In genomic region chr19:50318438-50318837, GRCh38 we compare ENCODE assay signal across 24 cellular contexts. TPM values are rescaled to one million over a fixed set of nuclear protein-coding genes. Genes with fewer than 3 reads are reported as not detected.
DNase-seq lines count a peak whose midpoint lies in the region; ATAC-seq, FAIRE-seq and TF ChIP-seq lines count a peak whose summit lies in the region.
"Had no signal": no experiment of that assay in that cellular context is flagged by ENCODE, and none has a peak within 500 bp of the region (broad histone marks: within the 10 kb centered on the region; RNA-seq: fewer than 3 reads in every experiment).

No MANE protein-coding gene starts in this region.

- DNase-seq in K562 (ENCODE audit: extremely low read depth in 1 of 4, low spot score in 3 of 4) (no peak), osteoblast (ENCODE audit: insufficient read length, low spot score, missing footprints) (peak; percentile 29), upper lobe of right lung (peak; percentile 12), EL (no peak), kidney glomerular epithelial cell (lab: John Stamatoyannopoulos, UW) (no peak)
- DNase-seq: AML-193; CD4-positive, alpha-beta T cell; CD8-positive, alpha-beta T cell; COR-L47; DMS 273 treated with DMSO at 0.1 percent for 48 hours; DMS153; DMS53; DMS79; DND-41; GF-D8 had no signal

- H3K36me3 ChIP-seq in K562 (ENCODE audit: control insufficient read depth, insufficient read depth, low read length), result peaks cover 17% of the 10 kb centered on the region; the same call in 1 of the 3 replicates
- no peaks in the 10 kb centered on the region for H3K36me3 ChIP-seq in osteoblast (ENCODE audit: insufficient read depth, low read length)
- H3K36me3 ChIP-seq in upper lobe of right lung, result no peaks in the 10 kb centered on the region
- H3K36me3 ChIP-seq: BLaER1 treated with 17β-estradiol and CSF1 and Interleukin-3, amounts not matched to agents 10 nM and 100 nM had no signal

- ATAC-seq in K562 (no peak), upper lobe of right lung (no peak)
- ATAC-seq: A549; CD8-positive, alpha-beta T cell had no signal

- CTCF ChIA-PET in K562 (lab: Yijun Ruan, JAX; ENCODE audit: low intra/inter-chr PET ratio), result no interaction called here

- H3K9ac ChIP-seq in K562 (ENCODE audit: insufficient read depth in 1 of 2, low read depth in 2 of 2, low read length in 2 of 2), result no peak overlapping the region
- H3K9ac ChIP-seq: BLaER1 treated with 17β-estradiol and CSF1 and Interleukin-3, amounts not matched to agents 10 nM and 100 nM had no signal

- H3K4me1 ChIP-seq in K562 (replicated peaks in 1 of 2; ENCODE audit: control insufficient read depth in 2 of 2, insufficient read depth in 2 of 2, low read length in 2 of 2) (peaks cover 0 to 28% of the 10 kb centered on the region in 2 experiments; a peak in 4 of 5 replicates), osteoblast (ENCODE audit: insufficient read depth, low read length) (no peaks in the 10 kb centered on the region), upper lobe of right lung (no peaks in the 10 kb centered on the region)

- TF ChIP-seq POLR2A in K562 (conservative IDR thresholded peaks at IDR 0.05), result no peak

- H3K27ac ChIP-seq in K562 (ENCODE audit: extremely low read depth, low read depth, low read length) (no peak overlapping the region), osteoblast (ENCODE audit: low read depth, low read length) (no peak overlapping the region), upper lobe of right lung (no peak overlapping the region)
- H3K27ac ChIP-seq: 22Rv1; A549; BLaER1 treated with 17β-estradiol and CSF1 and Interleukin-3, amounts not matched to agents 10 nM and 100 nM; C4-2B had no signal

- H3K9me3 ChIP-seq in K562 (replicated peaks; ENCODE audit: control insufficient read depth, insufficient read depth, low read depth, low read length), result no peaks in the 10 kb centered on the region
- no peaks in the 10 kb centered on the region for H3K9me3 ChIP-seq in osteoblast (ENCODE audit: low read depth, low read length)
- no peaks in the 10 kb centered on the region for H3K9me3 ChIP-seq in upper lobe of right lung
- H3K9me3 ChIP-seq: A549; BLaER1 treated with 17β-estradiol and CSF1 and Interleukin-3, amounts not matched to agents 10 nM and 100 nM had no signal

- no peak for FAIRE-seq in K562 (lab: Jason Lieb, UNC)
- FAIRE-seq: A549, G401.6, GM12891, GM19239 had no signal

- peaks cover 6% of the 10 kb centered on the region; the same call in 1 of the 2 replicates for H4K20me1 ChIP-seq in K562 (replicated peaks; ENCODE audit: control insufficient read depth, insufficient read depth, low read length)
- no peaks in the 10 kb centered on the region for H4K20me1 ChIP-seq in osteoblast (ENCODE audit: insufficient read depth, low read length)

- BruUV-seq in K562 (replicated peaks; lab: Mats Ljungman, UMichigan), result no TSS peak

- H2AFZ ChIP-seq in K562 (ENCODE audit: low read depth, low read length) (no peak overlapping the region), osteoblast (ENCODE audit: low read length) (no peak overlapping the region)

- TF ChIP-seq CTCF in K562 (IDR thresholded peaks at IDR 0.05 in 2 of 3, conservative IDR thresholded peaks at IDR 0.05 in 1 of 3; ENCODE audit: insufficient read depth in 2 of 3, low read depth in 1 of 3, low read length in 3 of 3) (no peak), osteoblast (IDR thresholded peaks at IDR 0.05; ENCODE audit: extremely low read depth, low read depth, low read length) (no peak), upper lobe of right lung (IDR thresholded peaks at IDR 0.05) (no peak)

- H3K4me3 ChIP-seq in K562, result no peak overlapping the region
- no peak overlapping the region for H3K4me3 ChIP-seq in osteoblast (ENCODE audit: insufficient read depth, low read length)
- H3K4me3 ChIP-seq in upper lobe of right lung, result no peak overlapping the region
- H3K4me3 ChIP-seq: A549; BLaER1 treated with 17β-estradiol and CSF1 and Interleukin-3, amounts not matched to agents 10 nM and 100 nM had no signal

- WGBS in K562 (ENCODE audit: insufficient coverage, low coverage, missing lambda C conversion rate), result 72% methylated on average over 8 of the region's 8 CpGs

- no peaks in the 10 kb centered on the region for H3K79me2 ChIP-seq in K562 (ENCODE audit: control insufficient read depth, insufficient read depth, low read length)
- H3K79me2 ChIP-seq in osteoblast (ENCODE audit: insufficient read depth, low read length), result no peaks in the 10 kb centered on the region

- POLR2A ChIA-PET in K562 (lab: Yijun Ruan, JAX), result no interaction called here

- in situ Hi-C loops in K562 (cut with MboI), result no loop called here

- H3K9me1 ChIP-seq in K562 (ENCODE audit: control insufficient read depth, insufficient read depth, low read length), result no peaks in the 10 kb centered on the region

- no peak for TF ChIP-seq RAD21 in K562 (CRISPR knock-in tag; conservative IDR thresholded peaks at IDR 0.05 in 1 of 2, IDR thresholded peaks at IDR 0.05 in 1 of 2)

- H3K27me3 ChIP-seq in K562 (ENCODE audit: control insufficient read depth in 2 of 2, insufficient read depth in 2 of 2, low read length in 2 of 2) (no peaks in the 10 kb centered on the region), osteoblast (ENCODE audit: insufficient read depth, low read length) (peaks cover 12% of the 10 kb centered on the region), upper lobe of right lung (peaks cover 19% of the 10 kb centered on the region)

- intact Hi-C loops in K562 (cut with micrococcal nuclease), result no loop called here
- intact Hi-C loops in upper lobe of right lung (cut with DNase I), result no loop called here

- H3K4me2 ChIP-seq in K562 (ENCODE audit: insufficient read depth, low read length) (no peak overlapping the region), osteoblast (ENCODE audit: insufficient read depth, low read length) (no peak overlapping the region)
- H3K4me2 ChIP-seq: A549; BLaER1 treated with 17β-estradiol and CSF1 and Interleukin-3, amounts not matched to agents 10 nM and 100 nM had no signal

- no peak for TF ChIP-seq EP300 in K562 (IDR thresholded peaks at IDR 0.05; ENCODE audit: low read length)

RNA-seq across cellular contexts. Expression of gene KCNC3, which starts 10.7 kb away (rescaled TPM):
- 19.8 and 38.5 TPM in 2 replicates for total RNA-seq in K562 (2011; cell fraction: chromatin; rRNA removed; ENCODE audit: low replicate concordance)
- total RNA-seq in K562 (2011; cell fraction: nucleolus; rRNA removed), result 17.0 and 18.4 TPM in 2 replicates
- 18.8 and 48.6 TPM in 2 replicates for total RNA-seq in K562 (2011; cell fraction: nucleoplasm; rRNA removed)
- total RNA-seq in K562 (2014; rRNA removed) (1.8 and 4.0 TPM in 2 replicates), K562 (2014; rRNA removed; fragmentation: Illumina TruSeq; extraction: Trizol) (1.4 and 1.7 TPM in 2 replicates), K562 (2015; rRNA removed; fragmentation: Illumina TruSeq; extraction: Trizol) (2.1 and 3.0 TPM in 2 replicates), K562 (2021) (20.2 and 26.2 TPM in 2 replicates), osteoblast (under 0.01 TPM in 1 of 2 replicates, not detected in the other), upper lobe of right lung (12.8 TPM)
- polyA plus RNA-seq in K562 (2011; rRNA removed) (2.0 and 3.7 TPM in 2 replicates), K562 (2014; fragmentation: Illumina TruSeq; extraction: Trizol) (14.9 and 16.4 TPM in 2 replicates), K562 (2014; fragmentation: Nextera tagmentation; extraction: Ambion mirVana) (under 1 TPM; 0.03 to 0.06 TPM), K562 (2014; rRNA removed) (13.2 and 14.2 TPM in 2 replicates)
- 2.0 and 2.7 TPM in 2 replicates for polyA plus RNA-seq in K562 (2011; cell fraction: cytosol; rRNA removed)
- 12.7 and 28.1 TPM in 2 replicates for polyA plus RNA-seq in K562 (2011; cell fraction: nucleus; rRNA removed)
- 10.3 and 13.2 TPM in 2 replicates for polyA plus RNA-seq in K562 (2012)
- polyA minus RNA-seq in K562 (2011; rRNA and poly(A)+ RNA removed), result 1.2 and 2.0 TPM in 2 replicates
- 8.9 and 10.9 TPM in 2 replicates for polyA minus RNA-seq in K562 (2011; cell fraction: cytosol; rRNA and poly(A)+ RNA removed)
- polyA minus RNA-seq in K562 (2011; cell fraction: nucleus; rRNA and poly(A)+ RNA removed), result 7.8 and 7.9 TPM in 2 replicates
- total RNA-seq: A172 had no signal

RNA-seq across cellular contexts. Expression of gene NAPSA, which starts 47.0 kb away (rescaled TPM):
- total RNA-seq in K562 (2011; cell fraction: chromatin; rRNA removed; ENCODE audit: low replicate concordance), result 3.9 and 8.3 TPM in 2 replicates
- total RNA-seq in K562 (2011; cell fraction: nucleolus; rRNA removed), result 5.0 and 5.5 TPM in 2 replicates
- 3.6 and 5.6 TPM in 2 replicates for total RNA-seq in K562 (2011; cell fraction: nucleoplasm; rRNA removed)
- total RNA-seq in K562 (2014; rRNA removed) (0.41 and 0.78 TPM in 2 replicates), K562 (2014; rRNA removed; fragmentation: Illumina TruSeq; extraction: Trizol) (0.45 and 0.65 TPM in 2 replicates), K562 (2015; rRNA removed; fragmentation: Illumina TruSeq; extraction: Trizol) (0.45 and 0.76 TPM in 2 replicates), K562 (2021) (1.9 and 2.3 TPM in 2 replicates), osteoblast (under 0.01 and 0.29 TPM in 2 replicates), upper lobe of right lung (1,895 TPM)
- polyA plus RNA-seq in K562 (2011; rRNA removed) (1.2 and 1.9 TPM in 2 replicates), K562 (2014; fragmentation: Illumina TruSeq; extraction: Trizol) (0.89 and 1.1 TPM in 2 replicates), K562 (2014; fragmentation: Nextera tagmentation; extraction: Ambion mirVana) (under 1 TPM; 0.25 to 0.49 TPM), K562 (2014; rRNA removed) (0.69 and 1.6 TPM in 2 replicates)
- polyA plus RNA-seq in K562 (2011; cell fraction: cytosol; rRNA removed), result 1.4 and 1.9 TPM in 2 replicates
- polyA plus RNA-seq in K562 (2011; cell fraction: nucleus; rRNA removed), result 11.3 and 12.5 TPM in 2 replicates
- polyA plus RNA-seq in K562 (2012), result 2.0 and 3.0 TPM in 2 replicates
- polyA minus RNA-seq in K562 (2011; rRNA and poly(A)+ RNA removed), result 0.42 and 0.57 TPM in 2 replicates
- polyA minus RNA-seq in K562 (2011; cell fraction: cytosol; rRNA and poly(A)+ RNA removed), result 1.5 TPM in 1 of 2 replicates, not detected in the other
- 2.0 and 2.2 TPM in 2 replicates for polyA minus RNA-seq in K562 (2011; cell fraction: nucleus; rRNA and poly(A)+ RNA removed)
- total RNA-seq: Daoy had no signal

RNA-seq across cellular contexts. Expression of gene NR1H2, which starts 57.8 kb away (rescaled TPM):
- 31.6 and 83.2 TPM in 2 replicates for total RNA-seq in K562 (2011; cell fraction: chromatin; rRNA removed; ENCODE audit: low replicate concordance)
- total RNA-seq in K562 (2011; cell fraction: nucleolus; rRNA removed), result 66.3 and 72.5 TPM in 2 replicates
- total RNA-seq in K562 (2011; cell fraction: nucleoplasm; rRNA removed), result 41.0 and 45.6 TPM in 2 replicates
- total RNA-seq in K562 (2014; rRNA removed), result 51.4 and 68.1 TPM in 2 replicates
- total RNA-seq in K562 (2014; rRNA removed; fragmentation: Illumina TruSeq; extraction: Trizol), result 10.6 and 12.3 TPM in 2 replicates
- total RNA-seq in K562 (2015; rRNA removed; fragmentation: Illumina TruSeq; extraction: Trizol), result 32.9 and 35.0 TPM in 2 replicates
- total RNA-seq in K562 (2021), result 56.7 and 58.2 TPM in 2 replicates
- polyA plus RNA-seq in K562 (2011; rRNA removed), result 24.0 and 37.5 TPM in 2 replicates
- 42.2 and 70.3 TPM in 2 replicates for polyA plus RNA-seq in K562 (2011; cell fraction: cytosol; rRNA removed)
- 71.7 and 110 TPM in 2 replicates for polyA plus RNA-seq in K562 (2011; cell fraction: nucleus; rRNA removed)
- 51.4 and 65.3 TPM in 2 replicates for polyA plus RNA-seq in K562 (2012)
- 23.8 and 51.0 TPM in 2 replicates for polyA plus RNA-seq in K562 (2014; fragmentation: Illumina TruSeq; extraction: Trizol)
- 1 to 10 TPM in 1 of 2 experiments, under 1 TPM in 1; 0.11 to 1.5 TPM for polyA plus RNA-seq in K562 (2014; fragmentation: Nextera tagmentation; extraction: Ambion mirVana)
- 61.9 and 73.8 TPM in 2 replicates for polyA plus RNA-seq in K562 (2014; rRNA removed)
- polyA minus RNA-seq in K562 (2011; rRNA and poly(A)+ RNA removed), result 12.7 and 17.8 TPM in 2 replicates
- polyA minus RNA-seq in K562 (2011; cell fraction: cytosol; rRNA and poly(A)+ RNA removed), result 15.7 and 17.4 TPM in 2 replicates
- polyA minus RNA-seq in K562 (2011; cell fraction: nucleus; rRNA and poly(A)+ RNA removed), result 28.8 and 37.7 TPM in 2 replicates
- total RNA-seq in osteoblast, result 91.1 and 113 TPM in 2 replicates
- total RNA-seq in upper lobe of right lung, result 101 TPM

Comparison
In these comparisons a context has a peak if more than half of its experiments do, and no peak if none do; other contexts are left out.
1. DNase-seq: peak in osteoblast (single experiment) and upper lobe of right lung (single experiment); none in K562 (0 of 4), EL (single experiment) and kidney glomerular epithelial cell (single experiment).
2. RNA of gene NAPSA, which starts 47.0 kb away (total RNA-seq): 1,895 TPM in upper lobe of right lung (single experiment); 0.41 to 8.3 TPM in K562 and under 0.01 to 0.29 TPM in osteoblast; every median in the first group is over 100 times any median in the second.